Comparison of ENCODE assay signal across 1 cellular context in the genomic region with DNA sequence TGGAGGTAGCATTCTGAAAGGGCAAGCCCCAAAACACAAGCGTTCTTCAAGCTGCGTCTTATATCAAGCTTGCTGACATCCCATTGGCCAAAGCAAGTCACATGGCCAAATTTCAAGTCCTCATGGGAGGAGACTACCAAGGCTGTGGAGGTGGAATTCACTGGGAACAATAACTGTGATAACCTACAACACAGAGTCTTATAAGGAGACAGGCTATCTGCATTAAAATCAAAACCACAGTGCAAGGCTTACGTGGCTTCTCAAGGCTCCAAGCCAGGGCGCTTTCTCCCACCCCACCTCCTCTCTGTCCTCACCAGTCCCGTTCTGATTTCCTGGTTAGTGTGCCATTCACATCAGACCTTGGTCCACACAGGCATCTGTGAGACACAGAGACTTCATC.
TF ChIP-seq lines count a peak whose summit lies in the region.

No MANE protein-coding gene starts in this region.

TF ChIP-seq in GM23338, 12 proteins besides CTCF, POLR2A, EP300 and RAD21 (continued from another document):
- TF ChIP-seq, protein P1, sequence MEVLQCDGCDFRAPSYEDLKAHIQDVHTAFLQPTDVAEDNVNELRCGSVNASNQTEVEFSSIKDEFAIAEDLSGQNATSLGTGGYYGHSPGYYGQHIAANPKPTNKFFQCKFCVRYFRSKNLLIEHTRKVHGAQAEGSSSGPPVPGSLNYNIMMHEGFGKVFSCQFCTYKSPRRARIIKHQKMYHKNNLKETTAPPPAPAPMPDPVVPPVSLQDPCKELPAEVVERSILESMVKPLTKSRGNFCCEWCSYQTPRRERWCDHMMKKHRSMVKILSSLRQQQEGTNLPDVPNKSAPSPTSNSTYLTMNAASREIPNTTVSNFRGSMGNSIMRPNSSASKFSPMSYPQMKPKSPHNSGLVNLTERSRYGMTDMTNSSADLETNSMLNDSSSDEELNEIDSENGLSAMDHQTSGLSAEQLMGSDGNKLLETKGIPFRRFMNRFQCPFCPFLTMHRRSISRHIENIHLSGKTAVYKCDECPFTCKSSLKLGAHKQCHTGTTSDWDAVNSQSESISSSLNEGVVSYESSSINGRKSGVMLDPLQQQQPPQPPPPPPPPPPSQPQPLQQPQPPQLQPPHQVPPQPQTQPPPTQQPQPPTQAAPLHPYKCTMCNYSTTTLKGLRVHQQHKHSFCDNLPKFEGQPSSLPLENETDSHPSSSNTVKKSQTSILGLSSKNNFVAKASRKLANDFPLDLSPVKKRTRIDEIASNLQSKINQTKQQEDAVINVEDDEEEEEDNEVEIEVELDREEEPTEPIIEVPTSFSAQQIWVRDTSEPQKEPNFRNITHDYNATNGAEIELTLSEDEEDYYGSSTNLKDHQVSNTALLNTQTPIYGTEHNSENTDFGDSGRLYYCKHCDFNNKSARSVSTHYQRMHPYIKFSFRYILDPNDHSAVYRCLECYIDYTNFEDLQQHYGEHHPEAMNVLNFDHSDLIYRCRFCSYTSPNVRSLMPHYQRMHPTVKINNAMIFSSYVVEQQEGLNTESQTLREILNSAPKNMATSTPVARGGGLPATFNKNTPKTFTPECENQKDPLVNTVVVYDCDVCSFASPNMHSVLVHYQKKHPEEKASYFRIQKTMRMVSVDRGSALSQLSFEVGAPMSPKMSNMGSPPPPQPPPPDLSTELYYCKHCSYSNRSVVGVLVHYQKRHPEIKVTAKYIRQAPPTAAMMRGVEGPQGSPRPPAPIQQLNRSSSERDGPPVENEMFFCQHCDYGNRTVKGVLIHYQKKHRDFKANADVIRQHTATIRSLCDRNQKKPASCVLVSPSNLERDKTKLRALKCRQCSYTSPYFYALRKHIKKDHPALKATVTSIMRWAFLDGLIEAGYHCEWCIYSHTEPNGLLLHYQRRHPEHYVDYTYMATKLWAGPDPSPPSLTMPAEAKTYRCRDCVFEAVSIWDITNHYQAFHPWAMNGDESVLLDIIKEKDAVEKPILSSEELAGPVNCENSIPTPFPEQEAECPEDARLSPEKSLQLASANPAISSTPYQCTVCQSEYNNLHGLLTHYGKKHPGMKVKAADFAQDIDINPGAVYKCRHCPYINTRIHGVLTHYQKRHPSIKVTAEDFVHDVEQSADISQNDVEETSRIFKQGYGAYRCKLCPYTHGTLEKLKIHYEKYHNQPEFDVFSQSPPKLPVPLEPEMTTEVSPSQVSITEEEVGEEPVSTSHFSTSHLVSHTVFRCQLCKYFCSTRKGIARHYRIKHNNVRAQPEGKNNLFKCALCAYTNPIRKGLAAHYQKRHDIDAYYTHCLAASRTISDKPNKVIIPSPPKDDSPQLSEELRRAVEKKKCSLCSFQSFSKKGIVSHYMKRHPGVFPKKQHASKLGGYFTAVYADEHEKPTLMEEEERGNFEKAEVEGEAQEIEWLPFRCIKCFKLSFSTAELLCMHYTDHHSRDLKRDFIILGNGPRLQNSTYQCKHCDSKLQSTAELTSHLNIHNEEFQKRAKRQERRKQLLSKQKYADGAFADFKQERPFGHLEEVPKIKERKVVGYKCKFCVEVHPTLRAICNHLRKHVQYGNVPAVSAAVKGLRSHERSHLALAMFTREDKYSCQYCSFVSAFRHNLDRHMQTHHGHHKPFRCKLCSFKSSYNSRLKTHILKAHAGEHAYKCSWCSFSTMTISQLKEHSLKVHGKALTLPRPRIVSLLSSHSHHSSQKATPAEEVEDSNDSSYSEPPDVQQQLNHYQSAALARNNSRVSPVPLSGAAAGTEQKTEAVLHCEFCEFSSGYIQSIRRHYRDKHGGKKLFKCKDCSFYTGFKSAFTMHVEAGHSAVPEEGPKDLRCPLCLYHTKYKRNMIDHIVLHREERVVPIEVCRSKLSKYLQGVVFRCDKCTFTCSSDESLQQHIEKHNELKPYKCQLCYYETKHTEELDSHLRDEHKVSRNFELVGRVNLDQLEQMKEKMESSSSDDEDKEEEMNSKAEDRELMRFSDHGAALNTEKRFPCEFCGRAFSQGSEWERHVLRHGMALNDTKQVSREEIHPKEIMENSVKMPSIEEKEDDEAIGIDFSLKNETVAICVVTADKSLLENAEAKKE (CRISPR knock-in tag; IDR thresholded peaks at IDR 0.05): no peak
- TF ChIP-seq EZH2phosphoT487 (IDR thresholded peaks at IDR 0.05; ENCODE audit: unreplicated experiment) (no peak), NANOG (IDR thresholded peaks at IDR 0.05; ENCODE audit: borderline replicate concordance) (no peak)
